1 cellular context compared by ENCODE assay signal in genomic region chr16:80407265-80407987, GRCh38.
TF ChIP-seq lines count a peak whose summit lies in the region.

No MANE protein-coding gene starts in this region.

TF ChIP-seq in liver, 16 proteins besides CTCF, POLR2A, EP300 and RAD21 (continued from another document):
- peak; percentile 78 for TF ChIP-seq MAX (IDR thresholded peaks at IDR 0.05)
- TF ChIP-seq YY1 (IDR thresholded peaks at IDR 0.05): peak; percentile 85
- no peak for TF ChIP-seq GABPA (IDR thresholded peaks at IDR 0.05 in 1 of 2, conservative IDR thresholded peaks at IDR 0.05 in 1 of 2)
- TF ChIP-seq EGR1 (IDR thresholded peaks at IDR 0.05; ENCODE audit: low read depth in 2 of 2): peak in 1 of 2 donors; percentile 72
- TF ChIP-seq JUND (IDR thresholded peaks at IDR 0.05): peak; percentile 91 to 93
- TF ChIP-seq ZBTB33 (IDR thresholded peaks at IDR 0.05): peak; percentile 81
